In the genomic region with DNA sequence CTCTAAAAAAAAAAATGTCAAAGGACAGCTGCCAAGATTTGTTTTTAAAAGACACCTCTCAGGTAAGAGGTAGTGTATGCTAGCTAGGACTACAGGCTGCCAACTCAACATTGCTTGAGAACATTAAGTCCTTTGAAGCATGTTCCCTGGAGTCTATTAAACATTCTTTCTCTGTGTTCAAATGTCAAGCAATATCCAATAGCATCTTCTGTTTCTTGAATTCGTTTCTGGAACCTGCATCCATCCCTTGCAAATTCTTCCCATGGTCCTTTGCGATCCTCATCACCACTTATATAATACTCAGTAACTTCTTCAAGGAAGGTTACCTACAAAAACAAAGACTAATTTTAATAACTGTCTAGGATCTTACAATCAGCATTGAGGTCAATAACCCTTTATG, we compare ENCODE assay signal across 3 cellular contexts.
TF ChIP-seq lines count a peak whose summit lies in the region.

No MANE protein-coding gene starts in this region.

TF ChIP-seq in SK-N-SH, 30 proteins besides CTCF, POLR2A, EP300 and RAD21:
- no peak for TF ChIP-seq SIN3A (IDR thresholded peaks at IDR 0.05; ENCODE audit: borderline replicate concordance, low read depth, low read length)
- TF ChIP-seq, protein P1, sequence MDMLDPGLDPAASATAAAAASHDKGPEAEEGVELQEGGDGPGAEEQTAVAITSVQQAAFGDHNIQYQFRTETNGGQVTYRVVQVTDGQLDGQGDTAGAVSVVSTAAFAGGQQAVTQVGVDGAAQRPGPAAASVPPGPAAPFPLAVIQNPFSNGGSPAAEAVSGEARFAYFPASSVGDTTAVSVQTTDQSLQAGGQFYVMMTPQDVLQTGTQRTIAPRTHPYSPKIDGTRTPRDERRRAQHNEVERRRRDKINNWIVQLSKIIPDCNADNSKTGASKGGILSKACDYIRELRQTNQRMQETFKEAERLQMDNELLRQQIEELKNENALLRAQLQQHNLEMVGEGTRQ (IDR thresholded peaks at IDR 0.05; ENCODE audit: borderline replicate concordance, low read depth, low read length), result no peak
- TF ChIP-seq MEF2A (IDR thresholded peaks at IDR 0.05; ENCODE audit: borderline replicate concordance, low read depth), result no peak
- TF ChIP-seq POLR2AphosphoS5 (IDR thresholded peaks at IDR 0.05; ENCODE audit: low read depth, low read length), result no peak
- no peak for TF ChIP-seq YY1 (IDR thresholded peaks at IDR 0.05; ENCODE audit: low read depth)
- no peak for TF ChIP-seq NRF1 (IDR thresholded peaks at IDR 0.05; ENCODE audit: low read depth, low read length)

TF ChIP-seq in SK-N-SH treated with all-trans-retinoic acid at 6 μM for 48 hours, 23 proteins besides CTCF, POLR2A, EP300 and RAD21:
- TF ChIP-seq PPARA (CRISPR knock-in tag; IDR thresholded peaks at IDR 0.05; ENCODE audit: borderline replicate concordance), result no peak
- TF ChIP-seq OSR1 (CRISPR knock-in tag; IDR thresholded peaks at IDR 0.05), result no peak
- TF ChIP-seq ZNF8 (CRISPR knock-in tag; IDR thresholded peaks at IDR 0.05), result no peak
- TF ChIP-seq ZFP30 (CRISPR knock-in tag; IDR thresholded peaks at IDR 0.05), result no peak
- TF ChIP-seq, protein P2, sequence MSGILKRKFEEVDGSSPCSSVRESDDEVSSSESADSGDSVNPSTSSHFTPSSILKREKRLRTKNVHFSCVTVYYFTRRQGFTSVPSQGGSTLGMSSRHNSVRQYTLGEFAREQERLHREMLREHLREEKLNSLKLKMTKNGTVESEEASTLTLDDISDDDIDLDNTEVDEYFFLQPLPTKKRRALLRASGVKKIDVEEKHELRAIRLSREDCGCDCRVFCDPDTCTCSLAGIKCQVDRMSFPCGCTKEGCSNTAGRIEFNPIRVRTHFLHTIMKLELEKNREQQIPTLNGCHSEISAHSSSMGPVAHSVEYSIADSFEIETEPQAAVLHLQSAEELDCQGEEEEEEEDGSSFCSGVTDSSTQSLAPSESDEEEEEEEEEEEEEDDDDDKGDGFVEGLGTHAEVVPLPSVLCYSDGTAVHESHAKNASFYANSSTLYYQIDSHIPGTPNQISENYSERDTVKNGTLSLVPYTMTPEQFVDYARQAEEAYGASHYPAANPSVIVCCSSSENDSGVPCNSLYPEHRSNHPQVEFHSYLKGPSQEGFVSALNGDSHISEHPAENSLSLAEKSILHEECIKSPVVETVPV (CRISPR knock-in tag; IDR thresholded peaks at IDR 0.05), result no peak
- no peak for TF ChIP-seq ESRRG (CRISPR knock-in tag; IDR thresholded peaks at IDR 0.05)
- TF ChIP-seq ZC3H10 (CRISPR knock-in tag; IDR thresholded peaks at IDR 0.05), result no peak
- TF ChIP-seq RARB (CRISPR knock-in tag; IDR thresholded peaks at IDR 0.05), result no peak
- TF ChIP-seq, protein P3, sequence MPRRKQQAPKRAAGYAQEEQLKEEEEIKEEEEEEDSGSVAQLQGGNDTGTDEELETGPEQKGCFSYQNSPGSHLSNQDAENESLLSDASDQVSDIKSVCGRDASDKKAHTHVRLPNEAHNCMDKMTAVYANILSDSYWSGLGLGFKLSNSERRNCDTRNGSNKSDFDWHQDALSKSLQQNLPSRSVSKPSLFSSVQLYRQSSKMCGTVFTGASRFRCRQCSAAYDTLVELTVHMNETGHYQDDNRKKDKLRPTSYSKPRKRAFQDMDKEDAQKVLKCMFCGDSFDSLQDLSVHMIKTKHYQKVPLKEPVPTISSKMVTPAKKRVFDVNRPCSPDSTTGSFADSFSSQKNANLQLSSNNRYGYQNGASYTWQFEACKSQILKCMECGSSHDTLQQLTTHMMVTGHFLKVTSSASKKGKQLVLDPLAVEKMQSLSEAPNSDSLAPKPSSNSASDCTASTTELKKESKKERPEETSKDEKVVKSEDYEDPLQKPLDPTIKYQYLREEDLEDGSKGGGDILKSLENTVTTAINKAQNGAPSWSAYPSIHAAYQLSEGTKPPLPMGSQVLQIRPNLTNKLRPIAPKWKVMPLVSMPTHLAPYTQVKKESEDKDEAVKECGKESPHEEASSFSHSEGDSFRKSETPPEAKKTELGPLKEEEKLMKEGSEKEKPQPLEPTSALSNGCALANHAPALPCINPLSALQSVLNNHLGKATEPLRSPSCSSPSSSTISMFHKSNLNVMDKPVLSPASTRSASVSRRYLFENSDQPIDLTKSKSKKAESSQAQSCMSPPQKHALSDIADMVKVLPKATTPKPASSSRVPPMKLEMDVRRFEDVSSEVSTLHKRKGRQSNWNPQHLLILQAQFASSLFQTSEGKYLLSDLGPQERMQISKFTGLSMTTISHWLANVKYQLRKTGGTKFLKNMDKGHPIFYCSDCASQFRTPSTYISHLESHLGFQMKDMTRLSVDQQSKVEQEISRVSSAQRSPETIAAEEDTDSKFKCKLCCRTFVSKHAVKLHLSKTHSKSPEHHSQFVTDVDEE (CRISPR knock-in tag; IDR thresholded peaks at IDR 0.05), result no peak
- no peak for TF ChIP-seq TCF4 (CRISPR knock-in tag; IDR thresholded peaks at IDR 0.05; ENCODE audit: borderline replicate concordance)
- TF ChIP-seq ZNF565 (CRISPR knock-in tag; conservative IDR thresholded peaks at IDR 0.05; ENCODE audit: low read depth), result no peak
- no peak for TF ChIP-seq CSDC2 (CRISPR knock-in tag; IDR thresholded peaks at IDR 0.05)
- TF ChIP-seq SNAI2 (CRISPR knock-in tag; IDR thresholded peaks at IDR 0.05), result no peak
- TF ChIP-seq ZNF70 (CRISPR knock-in tag; IDR thresholded peaks at IDR 0.05), result no peak
- TF ChIP-seq, protein P4, sequence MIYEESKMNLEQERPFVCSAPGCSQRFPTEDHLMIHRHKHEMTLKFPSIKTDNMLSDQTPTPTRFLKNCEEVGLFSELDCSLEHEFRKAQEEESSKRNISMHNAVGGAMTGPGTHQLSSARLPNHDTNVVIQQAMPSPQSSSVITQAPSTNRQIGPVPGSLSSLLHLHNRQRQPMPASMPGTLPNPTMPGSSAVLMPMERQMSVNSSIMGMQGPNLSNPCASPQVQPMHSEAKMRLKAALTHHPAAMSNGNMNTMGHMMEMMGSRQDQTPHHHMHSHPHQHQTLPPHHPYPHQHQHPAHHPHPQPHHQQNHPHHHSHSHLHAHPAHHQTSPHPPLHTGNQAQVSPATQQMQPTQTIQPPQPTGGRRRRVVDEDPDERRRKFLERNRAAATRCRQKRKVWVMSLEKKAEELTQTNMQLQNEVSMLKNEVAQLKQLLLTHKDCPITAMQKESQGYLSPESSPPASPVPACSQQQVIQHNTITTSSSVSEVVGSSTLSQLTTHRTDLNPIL (CRISPR knock-in tag; IDR thresholded peaks at IDR 0.05; ENCODE audit: low read depth), result no peak
- no peak for TF ChIP-seq ISL1 (CRISPR knock-in tag; IDR thresholded peaks at IDR 0.05)
- TF ChIP-seq TOX (CRISPR knock-in tag; IDR thresholded peaks at IDR 0.05; ENCODE audit: borderline replicate concordance), result no peak
- TF ChIP-seq, protein P5, sequence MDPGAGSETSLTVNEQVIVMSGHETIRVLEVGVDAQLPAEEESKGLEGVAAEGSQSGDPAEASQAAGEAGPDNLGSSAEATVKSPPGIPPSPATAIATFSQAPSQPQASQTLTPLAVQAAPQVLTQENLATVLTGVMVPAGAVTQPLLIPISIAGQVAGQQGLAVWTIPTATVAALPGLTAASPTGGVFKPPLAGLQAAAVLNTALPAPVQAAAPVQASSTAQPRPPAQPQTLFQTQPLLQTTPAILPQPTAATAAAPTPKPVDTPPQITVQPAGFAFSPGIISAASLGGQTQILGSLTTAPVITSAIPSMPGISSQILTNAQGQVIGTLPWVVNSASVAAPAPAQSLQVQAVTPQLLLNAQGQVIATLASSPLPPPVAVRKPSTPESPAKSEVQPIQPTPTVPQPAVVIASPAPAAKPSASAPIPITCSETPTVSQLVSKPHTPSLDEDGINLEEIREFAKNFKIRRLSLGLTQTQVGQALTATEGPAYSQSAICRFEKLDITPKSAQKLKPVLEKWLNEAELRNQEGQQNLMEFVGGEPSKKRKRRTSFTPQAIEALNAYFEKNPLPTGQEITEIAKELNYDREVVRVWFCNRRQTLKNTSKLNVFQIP (CRISPR knock-in tag; IDR thresholded peaks at IDR 0.05; ENCODE audit: borderline replicate concordance, low read depth), result no peak
- TF ChIP-seq ZFP3 (CRISPR knock-in tag; IDR thresholded peaks at IDR 0.05), result no peak
- TF ChIP-seq ARNTL (CRISPR knock-in tag; IDR thresholded peaks at IDR 0.05; ENCODE audit: borderline replicate concordance, low read depth), result no peak

TF ChIP-seq in endothelial cell of umbilical vein, 7 proteins besides CTCF, POLR2A, EP300 and RAD21:
- TF ChIP-seq EZH2 (IDR thresholded peaks at IDR 0.05; ENCODE audit: borderline replicate concordance, low read depth, low read length, severe bottlenecking) (no peak), MYC (IDR thresholded peaks at IDR 0.05; ENCODE audit: low read depth, low read length) (no peak), POLR2AphosphoS5 (IDR thresholded peaks at IDR 0.05; ENCODE audit: insufficient read depth, low read depth, low read length) (no peak), FOS (IDR thresholded peaks at IDR 0.05; ENCODE audit: borderline replicate concordance, insufficient read depth, low read length) (no peak), GATA2 (IDR thresholded peaks at IDR 0.05; ENCODE audit: insufficient read depth, insufficient read length, low read depth, low read length) (no peak), JUN (IDR thresholded peaks at IDR 0.05; ENCODE audit: borderline replicate concordance, insufficient read depth, insufficient read length, low read depth) (no peak)
